8 cellular contexts compared by ENCODE assay signal in the genomic region with DNA sequence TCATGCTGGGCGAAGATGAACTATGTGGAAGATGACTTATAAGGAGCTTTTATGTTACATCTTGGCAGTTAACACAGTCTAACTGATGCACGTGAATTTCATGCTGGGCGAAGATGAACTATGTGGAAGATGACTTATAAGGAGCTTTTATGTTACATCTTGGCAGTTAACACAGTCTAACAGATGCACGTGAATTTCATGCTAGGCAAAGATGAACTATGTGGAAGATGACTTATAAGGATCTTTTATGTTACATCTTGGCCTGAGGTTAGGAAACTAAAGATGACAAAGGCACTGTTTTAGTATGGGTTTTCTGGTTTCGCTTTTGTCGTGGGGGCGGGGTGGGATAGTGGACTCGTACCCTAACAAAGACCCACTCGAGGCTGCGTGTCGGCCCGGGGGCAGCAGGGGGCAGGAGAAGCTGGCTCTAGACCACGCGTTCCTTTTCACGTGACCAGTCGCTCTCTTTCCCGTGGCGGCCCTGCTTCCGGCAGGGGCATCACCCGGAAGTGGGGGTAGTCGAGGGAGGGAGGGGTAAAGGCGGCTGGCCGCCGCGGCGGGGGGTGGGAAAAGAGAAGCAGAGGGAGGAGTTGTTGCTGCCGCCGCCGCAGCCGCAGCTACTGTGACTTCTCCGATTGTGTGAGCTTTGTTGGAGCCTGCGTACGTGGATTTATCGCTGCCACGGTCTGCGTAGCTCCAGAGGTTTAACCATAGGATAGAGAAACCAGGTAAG. TPM values are rescaled to one million over a fixed set of nuclear protein-coding genes. Genes with fewer than 3 reads are reported as not detected.
DNase-seq lines count a peak whose midpoint lies in the region; ATAC-seq and TF ChIP-seq lines count a peak whose summit lies in the region.

A gene (plus strand): TSS at position 586 of the 733 bp plus-strand sequence. CDS start 60,949 bp downstream, outside the sequence.

- peaks cover 32% of the 10 kb centered on the region; the same call in 1 of the 2 replicates for H3K79me2 ChIP-seq in OCI-LY7 (ENCODE audit: insufficient read depth, low read depth, low read length)

- H3K9me2 ChIP-seq in OCI-LY7 (ENCODE audit: insufficient read depth, low read length), result no peaks in the 10 kb centered on the region

- peaks cover 5 to 13% (median 9%) of the 10 kb centered on the region in 3 donors for H3K4me1 Mint-ChIP-seq in IgD-negative memory B cell

- H3K36me3 ChIP-seq in OCI-LY7 (ENCODE audit: insufficient read depth, low read length), result peaks cover 15% of the 10 kb centered on the region
- H3K36me3 ChIP-seq in muscle layer of duodenum (ENCODE audit: control insufficient read depth in 1 of 2, insufficient read depth in 2 of 2, low read length in 2 of 2), result no peaks in the 10 kb centered on the region

- BruUV-seq in OCI-LY7 (replicated peaks; lab: Mats Ljungman, UMichigan), result no TSS peak

- H3K4me3 Mint-ChIP-seq in IgD-negative memory B cell, result peak within 1 kb of the TSS; percentile 83 to 99 (median 96)

- no peaks in the 10 kb centered on the region for H3K9me3 Mint-ChIP-seq in IgD-negative memory B cell

- peak; percentile 64 for TF ChIP-seq CTCF in OCI-LY7 (conservative IDR thresholded peaks at IDR 0.05; ENCODE audit: low read length)

- no peaks in the 10 kb centered on the region for H3K27me3 Mint-ChIP-seq in IgD-negative memory B cell

- H3K4me1 ChIP-seq in OCI-LY7 (ENCODE audit: insufficient read depth, low read length, poor library complexity, severe bottlenecking), result peaks cover 22% of the 10 kb centered on the region
- peaks cover 0 to 8% of the 10 kb centered on the region in 2 donors for H3K4me1 ChIP-seq in muscle layer of duodenum (ENCODE audit: control insufficient read depth in 1 of 2, insufficient read depth in 2 of 2, low read length in 2 of 2)

- peak within 1 kb of the TSS; percentile 54 to 96 (median 92) for H3K27ac Mint-ChIP-seq in IgD-negative memory B cell

- intact Hi-C loops in OCI-LY7 (cut with micrococcal nuclease; ENCODE audit: unreplicated experiment), result loop anchor here (1.0 to 5.0 kb wide), 2 partner anchors 114 to 192 kb away; a partner anchor contains a TSS

- no peaks in the 10 kb centered on the region for H3K27me3 ChIP-seq in muscle layer of duodenum (ENCODE audit: low read depth, low read length)

- peak within 1 kb of the TSS; percentile 75 for H3K4me3 ChIP-seq in OCI-LY7 (ENCODE audit: low read depth, low read length, poor library complexity, severe bottlenecking)
- peak within 1 kb of the TSS; percentile 73 to 88 for H3K4me3 ChIP-seq in muscle layer of duodenum (ENCODE audit: low read depth in 1 of 2, low read length in 2 of 2)

- peak within 1 kb of the TSS; percentile 82 for H3K4me2 ChIP-seq in OCI-LY7 (ENCODE audit: low read length)

- peak within 1 kb of the TSS; percentile 94; the same call in 1 of the 2 replicates for H2AFZ ChIP-seq in OCI-LY7 (ENCODE audit: low read length)

- no peaks in the 10 kb centered on the region for H3K36me3 Mint-ChIP-seq in IgD-negative memory B cell

- H3K9me3 ChIP-seq in OCI-LY7 (ENCODE audit: low read length), result no peaks in the 10 kb centered on the region
- H3K9me3 ChIP-seq in muscle layer of duodenum (ENCODE audit: control insufficient read depth in 1 of 2, low read length in 2 of 2), result no peaks in the 10 kb centered on the region

- ATAC-seq in GM21576 (IDR thresholded peaks at IDR 0.05; ENCODE audit: unreplicated experiment) (peak; percentile 95), esophagus mucosa (peak; percentile 96)

- DNase-seq in DMS153 treated with DMSO at 0.1 percent for 48 hours (lab: John Stamatoyannopoulos, UW; ENCODE audit: unreplicated experiment) (peak; percentile 47), OCI-LY7 (ENCODE audit: low spot score) (peak; percentile 92), activated T-cell treated with anti-CD3 and anti-CD28 coated beads for 48 hours (ENCODE audit: low read depth) (peak; percentile 83)
- DNase-seq in stimulated activated CD8-positive, alpha-beta memory T cell treated with anti-CD3 and anti-CD28 coated beads, Interleukin-7, amount 100 ng/mL, for 24 hours (ENCODE audit: low read depth), result peak; percentile 76

- H4K20me1 ChIP-seq in OCI-LY7 (ENCODE audit: insufficient read depth, low read length), result no peaks in the 10 kb centered on the region

- POLR2A ChIA-PET in OCI-LY7 (lab: Charles Lee), result interaction anchor here (0.9 to 5.1 kb wide), 5 partner anchors 9 to 207 kb away, joined by 3 to 35 read pairs (median 5); a partner anchor contains a TSS

- H3K27ac ChIP-seq in OCI-LY7 (ENCODE audit: low read depth, low read length, poor library complexity, severe bottlenecking) (peak within 1 kb of the TSS; percentile 60), muscle layer of duodenum (ENCODE audit: low read length) (peak within 1 kb of the TSS; percentile 90)

- CTCF ChIA-PET in OCI-LY7 (lab: Charles Lee; ENCODE audit: unreplicated experiment), result interaction anchor here (0.6 to 1.6 kb wide), 2 partner anchors 114 to 856 kb away, joined by 3 to 5 read pairs; no protein-coding TSS in a partner anchor

RNA-seq across cellular contexts. Expression of the gene that starts here (rescaled TPM):
- 4.1 TPM for polyA plus RNA-seq in IgD-negative memory B cell
- 3.6 and 4.7 TPM in 2 replicates for total RNA-seq in OCI-LY7 (2014; rRNA removed; shearing (Covaris generic))
- total RNA-seq in OCI-LY7 (2022) (7.2 and 7.9 TPM in 2 replicates), esophagus mucosa (8.7 TPM)

Comparison
In these comparisons a context has a peak if more than half of its experiments do, and no peak if none do; other contexts are left out.
1. Peak in every context shown above with its lines: DNase-seq, ATAC-seq, H3K4me3 ChIP-seq and H3K27ac ChIP-seq.